ENCODE assay signal across 1 cellular context in the genomic region with DNA sequence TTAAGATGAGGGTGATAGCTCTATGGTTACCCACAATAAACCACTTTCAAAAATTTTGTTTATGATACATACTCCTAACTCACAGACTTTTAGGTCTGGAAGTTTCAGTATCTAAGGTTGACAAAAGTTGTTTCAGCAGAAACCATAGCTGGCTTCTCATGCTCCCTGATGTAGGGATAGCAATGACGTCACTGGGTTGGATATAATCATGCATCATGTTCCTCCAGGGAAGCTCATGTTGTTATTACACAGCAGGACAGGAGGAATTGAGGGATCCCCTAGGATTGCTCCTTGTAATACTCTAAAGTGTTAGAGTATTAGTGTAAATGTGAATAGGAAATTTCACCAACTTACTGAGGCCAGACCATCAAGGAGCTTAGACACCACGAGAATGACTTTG.
A peak's percentile ranks its signal among the peaks of the same experiment; 100 is the strongest.
TF ChIP-seq lines count a peak whose summit lies in the region.

No MANE protein-coding gene starts in this region.

TF ChIP-seq in K562, 482 proteins besides CTCF, POLR2A, EP300 and RAD21:
- TF ChIP-seq FOXK2 (conservative IDR thresholded peaks at IDR 0.05 in 1 of 2, IDR thresholded peaks at IDR 0.05 in 1 of 2; ENCODE audit: low read depth in 2 of 2) (no peak), ZNF398 (CRISPR knock-in tag; IDR thresholded peaks at IDR 0.05) (no peak), ELF4 (CRISPR knock-in tag; IDR thresholded peaks at IDR 0.05) (no peak), SMARCB1 (IDR thresholded peaks at IDR 0.05; ENCODE audit: insufficient read length, low read depth) (no peak), ZNF24 (IDR thresholded peaks at IDR 0.05) (no peak), NONO (IDR thresholded peaks at IDR 0.05; ENCODE audit: low read depth in 2 of 2, low read length in 1 of 2) (no peak), ZNF740 (CRISPR knock-in tag; IDR thresholded peaks at IDR 0.05) (no peak), ZNF740 (tag; IDR thresholded peaks at IDR 0.05) (no peak), ATF7 (IDR thresholded peaks at IDR 0.05) (peak; percentile 84), ZNF717 (CRISPR knock-in tag; IDR thresholded peaks at IDR 0.05) (no peak), ATF1 (CRISPR knock-in tag; IDR thresholded peaks at IDR 0.05) (no peak), ATF1 (tag; IDR thresholded peaks at IDR 0.05) (peak; percentile 42; the same call in 1 of the 2 replicates), CGGBP1 (CRISPR knock-in tag; IDR thresholded peaks at IDR 0.05) (no peak), CBX1 (IDR thresholded peaks at IDR 0.05; ENCODE audit: low read depth) (no peak), ATF3 (IDR thresholded peaks at IDR 0.05) (peak; percentile 59), ATF3 (CRISPR knock-in tag; conservative IDR thresholded peaks at IDR 0.05) (no peak), HDAC8 (tag; IDR thresholded peaks at IDR 0.05) (no peak), IRF9 (tag; IDR thresholded peaks at IDR 0.05) (no peak)
- TF ChIP-seq, protein P1, sequence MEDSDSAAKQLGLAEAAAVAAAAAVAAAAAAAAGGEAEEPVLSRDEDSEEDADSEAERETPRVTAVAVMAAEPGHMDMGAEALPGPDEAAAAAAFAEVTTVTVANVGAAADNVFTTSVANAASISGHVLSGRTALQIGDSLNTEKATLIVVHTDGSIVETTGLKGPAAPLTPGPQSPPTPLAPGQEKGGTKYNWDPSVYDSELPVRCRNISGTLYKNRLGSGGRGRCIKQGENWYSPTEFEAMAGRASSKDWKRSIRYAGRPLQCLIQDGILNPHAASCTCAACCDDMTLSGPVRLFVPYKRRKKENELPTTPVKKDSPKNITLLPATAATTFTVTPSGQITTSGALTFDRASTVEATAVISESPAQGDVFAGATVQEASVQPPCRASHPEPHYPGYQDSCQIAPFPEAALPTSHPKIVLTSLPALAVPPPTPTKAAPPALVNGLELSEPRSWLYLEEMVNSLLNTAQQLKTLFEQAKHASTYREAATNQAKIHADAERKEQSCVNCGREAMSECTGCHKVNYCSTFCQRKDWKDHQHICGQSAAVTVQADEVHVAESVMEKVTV (CRISPR knock-in tag; IDR thresholded peaks at IDR 0.05), result no peak
- TF ChIP-seq, protein P2, sequence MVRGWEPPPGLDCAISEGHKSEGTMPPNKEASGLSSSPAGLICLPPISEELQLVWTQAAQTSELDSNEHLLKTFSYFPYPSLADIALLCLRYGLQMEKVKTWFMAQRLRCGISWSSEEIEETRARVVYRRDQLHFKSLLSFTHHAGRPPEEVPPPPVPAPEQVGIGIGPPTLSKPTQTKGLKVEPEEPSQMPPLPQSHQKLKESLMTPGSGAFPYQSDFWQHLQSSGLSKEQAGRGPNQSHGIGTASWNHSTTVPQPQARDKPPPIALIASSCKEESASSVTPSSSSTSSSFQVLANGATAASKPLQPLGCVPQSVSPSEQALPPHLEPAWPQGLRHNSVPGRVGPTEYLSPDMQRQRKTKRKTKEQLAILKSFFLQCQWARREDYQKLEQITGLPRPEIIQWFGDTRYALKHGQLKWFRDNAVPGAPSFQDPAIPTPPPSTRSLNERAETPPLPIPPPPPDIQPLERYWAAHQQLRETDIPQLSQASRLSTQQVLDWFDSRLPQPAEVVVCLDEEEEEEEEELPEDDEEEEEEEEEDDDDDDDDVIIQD (CRISPR knock-in tag; IDR thresholded peaks at IDR 0.05), result no peak
- TF ChIP-seq, protein P3, sequence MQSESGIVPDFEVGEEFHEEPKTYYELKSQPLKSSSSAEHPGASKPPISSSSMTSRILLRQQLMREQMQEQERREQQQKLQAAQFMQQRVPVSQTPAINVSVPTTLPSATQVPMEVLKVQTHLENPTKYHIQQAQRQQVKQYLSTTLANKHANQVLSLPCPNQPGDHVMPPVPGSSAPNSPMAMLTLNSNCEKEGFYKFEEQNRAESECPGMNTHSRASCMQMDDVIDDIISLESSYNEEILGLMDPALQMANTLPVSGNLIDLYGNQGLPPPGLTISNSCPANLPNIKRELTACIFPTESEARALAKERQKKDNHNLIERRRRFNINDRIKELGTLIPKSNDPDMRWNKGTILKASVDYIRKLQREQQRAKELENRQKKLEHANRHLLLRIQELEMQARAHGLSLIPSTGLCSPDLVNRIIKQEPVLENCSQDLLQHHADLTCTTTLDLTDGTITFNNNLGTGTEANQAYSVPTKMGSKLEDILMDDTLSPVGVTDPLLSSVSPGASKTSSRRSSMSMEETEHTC (IDR thresholded peaks at IDR 0.05), result no peak
TF ChIP-seq in K562: peak in this region for 3.
